Comparison of ENCODE assay signal across 21 cellular contexts in genomic region chr12:110791589-110791988, GRCh38.
DNase-seq lines count a peak whose midpoint lies in the region; ATAC-seq and TF ChIP-seq lines count a peak whose summit lies in the region.
"Had no signal": no experiment of that assay in that cellular context is flagged by ENCODE, and none has a peak within 500 bp of the region (broad histone marks: within the 10 kb centered on the region; RNA-seq: fewer than 3 reads in every experiment).

No MANE protein-coding gene starts in this region.

- H3K36me3 Mint-ChIP-seq in activated naive CD8-positive, alpha-beta T cell: no peaks in the 10 kb centered on the region
- H3K36me3 Mint-ChIP-seq: CD4-positive, alpha-beta memory T cell; immature natural killer cell had no signal

- DNase-seq in GM10266 (ENCODE audit: extremely low spot score): peak; percentile 19
- peak; percentile 40 for DNase-seq in GM13976 (ENCODE audit: low spot score)
- DNase-seq in T-helper 2 cell: no peak
- DNase-seq: activated CD4-positive, alpha-beta T cell treated with anti-CD3 and anti-CD28 coated beads, Interleukin-2, amount 50 U/mL, for 4 hours; anterior cingulate cortex; CD4-positive, alpha-beta memory T cell; cerebellar nuclear complex; effector memory CD8-positive, alpha-beta T cell; GF-D8; immature natural killer cell; NCI-H1436; NCI-H2171 treated with DMSO at 0.1 percent for 48 hours; nucleus accumbens; retina; Right ventricle myocardium superior had no signal

- H3K4me1 ChIP-seq in mucosa of rectum (ENCODE audit: control insufficient read depth in 2 of 2, insufficient read depth in 2 of 2, low read length in 2 of 2): no peaks in the 10 kb centered on the region

- H3K36me3 ChIP-seq in mucosa of rectum (ENCODE audit: control insufficient read depth in 2 of 2, insufficient read depth in 2 of 2, low read length in 2 of 2): no peaks in the 10 kb centered on the region
- H3K36me3 ChIP-seq: thoracic aorta had no signal

- no peaks in the 10 kb centered on the region for H3K27me3 ChIP-seq in mucosa of rectum (ENCODE audit: control insufficient read depth in 2 of 2, insufficient read depth in 2 of 2, low read length in 2 of 2)

- H3K9me3 Mint-ChIP-seq in activated naive CD8-positive, alpha-beta T cell (ENCODE audit: low read depth): no peaks in the 10 kb centered on the region
- H3K9me3 Mint-ChIP-seq: CD4-positive, alpha-beta memory T cell; effector memory CD8-positive, alpha-beta T cell; GM23338; immature natural killer cell had no signal

- H3K27ac Mint-ChIP-seq in activated naive CD8-positive, alpha-beta T cell: peak overlapping the region; percentile 4
- H3K27ac Mint-ChIP-seq: CD4-positive, alpha-beta memory T cell; effector memory CD8-positive, alpha-beta T cell; GM23338; immature natural killer cell had no signal

- ATAC-seq in GM21717 (IDR thresholded peaks at IDR 0.05; ENCODE audit: unreplicated experiment): no peak
- ATAC-seq in GM18909 (IDR thresholded peaks at IDR 0.05; ENCODE audit: poor library complexity, unreplicated experiment): no peak
- ATAC-seq: effector memory CD8-positive, alpha-beta T cell; GM23338 had no signal

- H3K4me3 ChIP-seq in mucosa of rectum (ENCODE audit: low read length in 2 of 2): no peak overlapping the region
- H3K4me3 ChIP-seq: GM23338, thoracic aorta had no signal

- H3K27ac ChIP-seq in mucosa of rectum (ENCODE audit: low read depth in 2 of 2, low read length in 2 of 2): peak overlapping the region; percentile 18 to 48
- H3K27ac ChIP-seq: thoracic aorta had no signal

- no peaks in the 10 kb centered on the region for H3K27me3 Mint-ChIP-seq in activated naive CD8-positive, alpha-beta T cell
- H3K27me3 Mint-ChIP-seq: CD4-positive, alpha-beta memory T cell; effector memory CD8-positive, alpha-beta T cell had no signal

- in situ Hi-C loops in GM13976 (cut with MboI; ENCODE audit: low sequenced_read_pairs, unreplicated experiment): no loop called here

- H3K4me1 Mint-ChIP-seq in activated naive CD8-positive, alpha-beta T cell (ENCODE audit: low read depth): peaks cover 8% of the 10 kb centered on the region
- H3K4me1 Mint-ChIP-seq: CD4-positive, alpha-beta memory T cell; GM23338; immature natural killer cell had no signal

- H3K9me3 ChIP-seq in mucosa of rectum (ENCODE audit: control insufficient read depth in 2 of 2, low read length in 2 of 2): no peaks in the 10 kb centered on the region
- H3K9me3 ChIP-seq: thoracic aorta had no signal

- H3K9ac ChIP-seq in mucosa of rectum (ENCODE audit: low read depth in 1 of 2, low read length in 2 of 2): no peak overlapping the region

- TF ChIP-seq CTCF in GM10266 (IDR thresholded peaks at IDR 0.05; ENCODE audit: control insufficient read depth, insufficient read depth, low read depth, missing control alignments): no peak
- TF ChIP-seq CTCF in GM13976 (IDR thresholded peaks at IDR 0.05; ENCODE audit: borderline replicate concordance, control extremely low read depth, extremely low read depth, insufficient read depth, missing control alignments): no peak

- no peak overlapping the region for H3K4me3 Mint-ChIP-seq in activated naive CD8-positive, alpha-beta T cell
- H3K4me3 Mint-ChIP-seq: CD4-positive, alpha-beta memory T cell; effector memory CD8-positive, alpha-beta T cell; GM23338; immature natural killer cell had no signal

Comparison
In these comparisons a context has a peak if more than half of its experiments do, and no peak if none do; other contexts are left out.
1. DNase-seq: peak in GM10266 (single experiment) and GM13976 (single experiment); none in T-helper 2 cell (0 of 5).